In genomic region chr3:136193273-136194043, GRCh38 we compare ENCODE assay signal across 8 cellular contexts. TPM values are rescaled to one million over a fixed set of nuclear protein-coding genes. Genes with fewer than 3 reads are reported as not detected.
A peak's percentile ranks its signal among the peaks of the same experiment; 100 is the strongest.
DNase-seq lines count a peak whose midpoint lies in the region; ATAC-seq and TF ChIP-seq lines count a peak whose summit lies in the region.

No MANE protein-coding gene starts in this region.

- H3K27me3 ChIP-seq in CD4-positive, CD25-positive, alpha-beta regulatory T cell (ENCODE audit: control insufficient read depth, insufficient read depth, low read length), result no peaks in the 10 kb centered on the region
- H3K27me3 ChIP-seq in thoracic aorta (replicated peaks; ENCODE audit: insufficient read depth), result no peaks in the 10 kb centered on the region

- H3K4me3 Mint-ChIP-seq in CD4-positive, CD25-positive, alpha-beta regulatory T cell, result peak overlapping the region; percentile 95 to 100 (median 98)
- peak overlapping the region; percentile 97 for H3K4me3 Mint-ChIP-seq in activated naive CD8-positive, alpha-beta T cell treated with anti-CD3 and anti-CD28 coated beads, Interleukin-2, amount 10 ng/mL, durations not matched to agents 7 days and 5 days

- H3K27me3 Mint-ChIP-seq in CD4-positive, CD25-positive, alpha-beta regulatory T cell, result peaks cover 31% of the 10 kb centered on the region
- no peaks in the 10 kb centered on the region for H3K27me3 Mint-ChIP-seq in activated naive CD8-positive, alpha-beta T cell treated with anti-CD3 and anti-CD28 coated beads, Interleukin-2, amount 10 ng/mL, durations not matched to agents 7 days and 5 days

- no peaks in the 10 kb centered on the region for H3K9me3 ChIP-seq in CD4-positive, CD25-positive, alpha-beta regulatory T cell (ENCODE audit: control insufficient read depth in 2 of 2, low read length in 2 of 2)
- H3K9me3 ChIP-seq in thoracic aorta, result no peaks in the 10 kb centered on the region

- H3K36me3 ChIP-seq in CD4-positive, CD25-positive, alpha-beta regulatory T cell (ENCODE audit: control insufficient read depth, insufficient read depth, low read length), result no peaks in the 10 kb centered on the region
- H3K36me3 ChIP-seq in thoracic aorta, result no peaks in the 10 kb centered on the region

- H3K27ac ChIP-seq in CD4-positive, CD25-positive, alpha-beta regulatory T cell (ENCODE audit: insufficient read depth, low read length, poor library complexity, severe bottlenecking), result peak overlapping the region; percentile 99
- H3K27ac ChIP-seq in thoracic aorta, result peak overlapping the region; percentile 20 to 98

- peaks cover 0 to 5% (median 1%) of the 10 kb centered on the region in 7 donors for H3K9me3 Mint-ChIP-seq in CD4-positive, CD25-positive, alpha-beta regulatory T cell
- H3K9me3 Mint-ChIP-seq in activated naive CD8-positive, alpha-beta T cell treated with anti-CD3 and anti-CD28 coated beads, Interleukin-2, amount 10 ng/mL, durations not matched to agents 7 days and 5 days, result no peaks in the 10 kb centered on the region

- DNase-seq in CD4-positive, CD25-positive, alpha-beta regulatory T cell, result peak in 1 of 3 donors; percentile 45
- DNase-seq in HT1080 (ENCODE audit: low read depth) (peak; percentile 51), kidney glomerular epithelial cell (lab: John Stamatoyannopoulos, UW) (peak; percentile 45), thoracic aorta (ENCODE audit: low spot score) (no peak), iPS-NIHi11 (ENCODE audit: low spot score) (no peak)
- DNase-seq in activated naive CD8-positive, alpha-beta T cell treated with anti-CD3 and anti-CD28 coated beads, Interleukin-2, amount 10 ng/mL, durations not matched to agents 7 days and 5 days, result no peak

- TF ChIP-seq CTCF in thoracic aorta (IDR thresholded peaks at IDR 0.05), result no peak

- H3K4me1 ChIP-seq in CD4-positive, CD25-positive, alpha-beta regulatory T cell (ENCODE audit: control insufficient read depth, insufficient read depth, low read length, poor library complexity, severe bottlenecking), result peaks cover 47% of the 10 kb centered on the region
- H3K4me1 ChIP-seq in thoracic aorta (ENCODE audit: control insufficient read depth in 1 of 2, low read depth in 2 of 2), result peaks cover 38 to 47% of the 10 kb centered on the region in 2 donors

- no peak for ATAC-seq in CD4-positive, CD25-positive, alpha-beta regulatory T cell (ENCODE audit: low read depth in 2 of 2)
- ATAC-seq in activated naive CD8-positive, alpha-beta T cell treated with anti-CD3 and anti-CD28 coated beads, Interleukin-2, amount 10 ng/mL, durations not matched to agents 7 days and 5 days (ENCODE audit: low read depth), result no peak
- no peak for ATAC-seq in thoracic aorta (ENCODE audit: insufficient number of reproducible peaks, low FRiP score, low read depth)
- no peak for ATAC-seq in HG03520 (IDR thresholded peaks at IDR 0.05; ENCODE audit: unreplicated experiment)
- no peak for ATAC-seq in HG02642 (IDR thresholded peaks at IDR 0.05; ENCODE audit: poor library complexity, unreplicated experiment)

- POLR2A ChIA-PET in activated naive CD8-positive, alpha-beta T cell treated with anti-CD3 and anti-CD28 coated beads, Interleukin-2, amount 10 ng/mL, durations not matched to agents 7 days and 5 days (lab: Charles Lee), result interaction anchor here (0.7 to 5.8 kb wide), 2 partner anchors 61 to 559 kb away, joined by 4 to 76 read pairs; partner anchors contain the start of gene STAG1

- peaks cover 21 to 79% (median 53%) of the 10 kb centered on the region in 4 donors for H3K4me1 Mint-ChIP-seq in CD4-positive, CD25-positive, alpha-beta regulatory T cell
- peaks cover 39% of the 10 kb centered on the region for H3K4me1 Mint-ChIP-seq in activated naive CD8-positive, alpha-beta T cell treated with anti-CD3 and anti-CD28 coated beads, Interleukin-2, amount 10 ng/mL, durations not matched to agents 7 days and 5 days

- peak overlapping the region; percentile 99 for H3K4me3 ChIP-seq in CD4-positive, CD25-positive, alpha-beta regulatory T cell (ENCODE audit: low read depth, low read length)
- peak overlapping the region; percentile 86 for H3K4me3 ChIP-seq in thoracic aorta

- H3K36me3 Mint-ChIP-seq in CD4-positive, CD25-positive, alpha-beta regulatory T cell, result peaks cover 19% of the 10 kb centered on the region
- H3K36me3 Mint-ChIP-seq in activated naive CD8-positive, alpha-beta T cell treated with anti-CD3 and anti-CD28 coated beads, Interleukin-2, amount 10 ng/mL, durations not matched to agents 7 days and 5 days, result peaks cover 42% of the 10 kb centered on the region

- H3K27ac Mint-ChIP-seq in CD4-positive, CD25-positive, alpha-beta regulatory T cell, result peak overlapping the region; percentile 95 to 97 (median 97)
- peak overlapping the region; percentile 95 for H3K27ac Mint-ChIP-seq in activated naive CD8-positive, alpha-beta T cell treated with anti-CD3 and anti-CD28 coated beads, Interleukin-2, amount 10 ng/mL, durations not matched to agents 7 days and 5 days

RNA-seq across cellular contexts. Expression of gene MSL2, which starts 2.7 kb away (rescaled TPM):
- total RNA-seq in CD4-positive, CD25-positive, alpha-beta regulatory T cell, result 146 TPM
- 10 to 100 TPM; 31.2 to 52.1 (median 35.4) TPM for polyA plus RNA-seq in CD4-positive, CD25-positive, alpha-beta regulatory T cell
- total RNA-seq in HT1080 (2014; rRNA removed; shearing (Covaris generic)), result 8.9 and 23.9 TPM in 2 replicates
- 19.2 and 26.3 TPM in 2 replicates for polyA plus RNA-seq in HT1080 (2015; cell fraction: cytosol; rRNA removed)
- polyA plus RNA-seq in HT1080 (2015; cell fraction: nucleus; rRNA removed), result 25.3 and 29.2 TPM in 2 replicates
- total RNA-seq in activated naive CD8-positive, alpha-beta T cell treated with anti-CD3 and anti-CD28 coated beads, Interleukin-2, amount 10 ng/mL, durations not matched to agents 7 days and 5 days, result 10 to 100 TPM; 71.4 to 71.5 TPM
- 10 to 100 TPM; 24.0 to 31.4 TPM for total RNA-seq in thoracic aorta

RNA-seq across cellular contexts. Expression of gene PCCB, which starts 56.7 kb away (rescaled TPM):
- 10.5 TPM for total RNA-seq in CD4-positive, CD25-positive, alpha-beta regulatory T cell
- 10 to 100 TPM; 20.4 to 27.9 (median 23.0) TPM for polyA plus RNA-seq in CD4-positive, CD25-positive, alpha-beta regulatory T cell
- 78.8 and 87.1 TPM in 2 replicates for total RNA-seq in HT1080 (2014; rRNA removed; shearing (Covaris generic))
- polyA plus RNA-seq in HT1080 (2015; cell fraction: cytosol; rRNA removed), result 57.4 and 61.4 TPM in 2 replicates
- polyA plus RNA-seq in HT1080 (2015; cell fraction: nucleus; rRNA removed), result 79.4 and 83.5 TPM in 2 replicates
- 10 to 100 TPM; 23.9 to 25.2 TPM for total RNA-seq in activated naive CD8-positive, alpha-beta T cell treated with anti-CD3 and anti-CD28 coated beads, Interleukin-2, amount 10 ng/mL, durations not matched to agents 7 days and 5 days
- total RNA-seq in thoracic aorta, result 10 to 100 TPM; 19.3 to 22.6 TPM

Comparison
In these comparisons a context has a peak if more than half of its experiments do, and no peak if none do; other contexts are left out.
1. DNase-seq: peak in HT1080 (single experiment) and kidney glomerular epithelial cell (single experiment); none in activated naive CD8-positive, alpha-beta T cell treated with anti-CD3 and anti-CD28 coated beads, Interleukin-2, amount 10 ng/mL, durations not matched to agents 7 days and 5 days (single experiment), thoracic aorta (single experiment) and iPS-NIHi11 (single experiment).